Comparison of ENCODE assay signal across 9 cellular contexts in genomic region chr13:96860829-96861228, GRCh38.
"Had no signal": no experiment of that assay in that cellular context is flagged by ENCODE, and none has a peak within 500 bp of the region (broad histone marks: within the 10 kb centered on the region; RNA-seq: fewer than 3 reads in every experiment).

No MANE protein-coding gene starts in this region.

- H2AFZ ChIP-seq: GM23248 had no signal

- H3K27ac ChIP-seq: GM23248, HL-60 had no signal

- H3K9ac ChIP-seq: GM23248 had no signal

- H3K4me3 ChIP-seq: GM23248, HAP-1 had no signal

- H3K4me1 ChIP-seq: HAP-1 had no signal

- H3K9me3 ChIP-seq: HAP-1 had no signal

- DNase-seq: GM23248, GOT3, H7, HFFc6, KG1 had no signal

- ATAC-seq: HCT116, HepG2 had no signal

- FAIRE-seq: HepG2 had no signal

- H3K36me3 ChIP-seq: HAP-1 had no signal
